ENCODE assay signal across 8 cellular contexts in the genomic region with DNA sequence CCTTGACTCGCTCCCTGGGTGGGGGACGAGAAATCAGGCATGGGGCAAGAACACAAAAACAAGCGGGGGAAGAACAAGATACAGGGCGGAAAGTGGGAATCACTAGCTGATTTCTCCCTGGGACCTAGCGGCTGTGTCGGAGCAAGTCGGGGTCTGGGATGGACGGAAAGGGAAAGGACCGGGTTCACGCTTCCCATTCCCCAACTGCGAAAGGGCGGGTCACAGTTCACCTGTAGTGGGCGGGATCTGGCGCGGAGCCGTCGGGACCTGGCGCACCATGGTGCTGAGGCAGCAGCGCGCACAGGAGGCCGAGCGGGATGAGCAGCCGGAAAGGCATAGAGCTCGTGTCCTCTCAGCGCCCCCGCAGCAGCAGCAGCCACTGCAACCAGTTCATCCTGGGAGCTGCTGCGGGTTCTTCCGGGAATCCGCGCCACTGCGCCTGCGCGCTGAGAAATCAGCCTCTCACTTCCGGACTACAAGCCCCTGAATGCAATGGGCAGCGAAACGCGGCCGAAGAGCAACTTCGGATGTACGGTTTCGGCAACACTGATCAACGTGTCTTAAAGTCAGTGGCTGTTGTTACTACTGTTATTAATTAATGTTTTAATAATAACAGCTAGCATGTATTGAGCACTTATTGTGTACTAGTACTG.
DNase-seq lines count a peak whose midpoint lies in the region; ATAC-seq lines count a peak whose summit lies in the region.

A gene with protein sequence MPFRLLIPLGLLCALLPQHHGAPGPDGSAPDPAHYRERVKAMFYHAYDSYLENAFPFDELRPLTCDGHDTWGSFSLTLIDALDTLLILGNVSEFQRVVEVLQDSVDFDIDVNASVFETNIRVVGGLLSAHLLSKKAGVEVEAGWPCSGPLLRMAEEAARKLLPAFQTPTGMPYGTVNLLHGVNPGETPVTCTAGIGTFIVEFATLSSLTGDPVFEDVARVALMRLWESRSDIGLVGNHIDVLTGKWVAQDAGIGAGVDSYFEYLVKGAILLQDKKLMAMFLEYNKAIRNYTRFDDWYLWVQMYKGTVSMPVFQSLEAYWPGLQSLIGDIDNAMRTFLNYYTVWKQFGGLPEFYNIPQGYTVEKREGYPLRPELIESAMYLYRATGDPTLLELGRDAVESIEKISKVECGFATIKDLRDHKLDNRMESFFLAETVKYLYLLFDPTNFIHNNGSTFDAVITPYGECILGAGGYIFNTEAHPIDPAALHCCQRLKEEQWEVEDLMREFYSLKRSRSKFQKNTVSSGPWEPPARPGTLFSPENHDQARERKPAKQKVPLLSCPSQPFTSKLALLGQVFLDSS (minus strand): TSS at position 415 of the 653 bp plus-strand sequence. CDS start 78 bp downstream, at position 337.

- DNase-seq in AG08395 (ENCODE audit: low spot score) (peak; percentile 98), NCI-H446 treated with DMSO at 0.1 percent for 48 hours (lab: John Stamatoyannopoulos, UW) (peak; percentile 79), iris pigment epithelial cell (ENCODE audit: low read depth) (peak; percentile 97)
- DNase-seq in activated CD4-positive, CD25-positive, alpha-beta regulatory T cell treated with anti-CD3 and anti-CD28 coated beads, Interleukin-2, amount 50 U/mL, for 16 hours (ENCODE audit: low read depth, low spot score) = peak; percentile 87
- peak; percentile 93 for DNase-seq in central memory CD4-positive, alpha-beta T cell
- DNase-seq in stimulated activated CD4-positive, alpha-beta T cell treated with anti-CD3 and anti-CD28 coated beads, Interleukin-12 subunit alpha, Interleukin-12 subunit beta, amount 100 ng/mL, for 24 hours (ENCODE audit: low read depth in 2 of 2) = peak; percentile 87 to 90

- peak; percentile 79 for ATAC-seq in GM19025 (IDR thresholded peaks at IDR 0.05; ENCODE audit: low read depth, unreplicated experiment)
- peak; percentile 82 for ATAC-seq in HG03354 (IDR thresholded peaks at IDR 0.05; ENCODE audit: poor library complexity, severe bottlenecking, unreplicated experiment)

Comparison
In these comparisons a context has a peak if more than half of its experiments do, and no peak if none do; other contexts are left out.
1. Peak in every context shown above with its lines: DNase-seq and ATAC-seq.